Comparison of ENCODE assay signal across 1 cellular context in genomic region chr13:98581971-98582702, GRCh38.
TF ChIP-seq lines count a peak whose summit lies in the region.

No MANE protein-coding gene starts in this region.

TF ChIP-seq in K562, 482 proteins besides CTCF, POLR2A, EP300 and RAD21:
- TF ChIP-seq POLR3G (IDR thresholded peaks at IDR 0.05; ENCODE audit: extremely low read depth, insufficient read length, insufficient replicate concordance): no peak
- TF ChIP-seq JUND (IDR thresholded peaks at IDR 0.05; ENCODE audit: borderline replicate concordance, low read depth, low read length): peak; percentile 48; the same call in 1 of the 2 replicates
- peak; percentile 51; the same call in 1 of the 3 replicates for TF ChIP-seq JUND (tag; IDR thresholded peaks at IDR 0.05; ENCODE audit: borderline replicate concordance, low read depth, low read length)
- TF ChIP-seq CREM (IDR thresholded peaks at IDR 0.05; ENCODE audit: low read depth): no peak
- TF ChIP-seq ATF3 (IDR thresholded peaks at IDR 0.05): peak; percentile 90
- TF ChIP-seq ATF3 (CRISPR knock-in tag; conservative IDR thresholded peaks at IDR 0.05): no peak
- no peak for TF ChIP-seq HES1 (IDR thresholded peaks at IDR 0.05; ENCODE audit: low read depth)
- TF ChIP-seq ZKSCAN1 (IDR thresholded peaks at IDR 0.05; ENCODE audit: low read depth, low read length): no peak
- peak; percentile 63; the same call in 1 of the 2 replicates for TF ChIP-seq ATF7 (IDR thresholded peaks at IDR 0.05)
- no peak for TF ChIP-seq GATAD2A (IDR thresholded peaks at IDR 0.05)
- TF ChIP-seq KDM1A (IDR thresholded peaks at IDR 0.05): no peak
- no peak for TF ChIP-seq KDM5B (IDR thresholded peaks at IDR 0.05; ENCODE audit: insufficient replicate concordance, low read depth, low read length)
